9 cellular contexts compared by ENCODE assay signal in the genomic region with DNA sequence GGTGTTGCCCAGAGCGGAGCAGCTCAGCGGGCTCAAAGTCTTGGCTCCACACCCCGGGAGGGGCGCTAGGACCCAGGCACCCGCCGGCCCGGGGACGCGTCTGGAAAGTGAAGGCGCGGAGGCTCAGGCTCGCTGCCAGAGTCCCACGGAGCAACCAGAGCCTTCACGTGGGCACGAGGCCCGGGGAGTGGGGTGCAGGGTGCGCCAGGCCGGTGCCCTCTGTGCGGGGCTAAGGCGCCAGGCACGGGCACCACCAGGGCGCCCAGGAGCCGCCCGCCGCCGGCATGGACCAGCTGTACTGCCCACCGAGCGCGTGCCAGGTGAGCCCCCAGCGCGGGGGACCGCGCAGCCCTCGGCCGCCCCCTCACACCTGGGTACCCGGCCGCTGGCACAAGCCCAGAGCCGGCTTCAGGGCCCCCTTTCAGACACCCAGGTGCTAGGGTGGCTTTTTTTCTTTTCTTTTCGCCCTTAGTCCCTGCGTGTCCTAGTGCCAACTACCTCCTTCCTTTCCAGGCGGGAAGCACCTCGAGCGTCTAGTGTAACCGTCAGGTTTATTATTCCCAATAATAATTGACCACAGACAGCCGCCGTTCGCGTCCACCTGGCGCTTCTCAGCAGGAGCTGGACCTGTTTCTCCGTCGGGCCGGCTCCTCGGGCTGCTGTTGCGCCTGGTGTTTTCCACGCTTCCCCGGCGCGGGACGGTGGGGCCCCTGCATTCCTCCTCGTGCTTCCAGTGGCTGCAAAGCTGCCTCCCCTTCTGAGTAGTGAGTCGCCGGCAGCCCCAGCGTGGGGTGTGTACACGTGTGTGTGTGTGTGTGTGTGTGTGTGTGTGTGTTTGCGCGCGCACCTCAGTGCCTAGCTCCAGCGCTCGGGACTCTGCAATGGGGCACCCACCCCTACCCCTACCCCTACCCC. TPM values are rescaled to one million over a fixed set of nuclear protein-coding genes. Genes with fewer than 3 reads are reported as not detected.
DNase-seq lines count a peak whose midpoint lies in the region; ATAC-seq and TF ChIP-seq lines count a peak whose summit lies in the region.
"Had no signal": no experiment of that assay in that cellular context is flagged by ENCODE, and none has a peak within 500 bp of the region (broad histone marks: within the 10 kb centered on the region; RNA-seq: fewer than 3 reads in every experiment).

No MANE protein-coding gene starts in this region.

- intact Hi-C loops in naive thymus-derived CD4-positive, alpha-beta T cell (cut with micrococcal nuclease) = no loop called here

- TF ChIP-seq CTCF in endodermal cell (conservative IDR thresholded peaks at IDR 0.05) = no peak
- no peak for TF ChIP-seq CTCF in WERI-Rb-1 (IDR thresholded peaks at IDR 0.05; ENCODE audit: low read depth, low read length)

- H3K9me3 Mint-ChIP-seq in endodermal cell = no peaks in the 10 kb centered on the region
- H3K9me3 Mint-ChIP-seq in naive thymus-derived CD4-positive, alpha-beta T cell = peaks cover 0 to 7% (median 2%) of the 10 kb centered on the region in 11 donors

- H3K27me3 Mint-ChIP-seq in endodermal cell (ENCODE audit: insufficient read depth) = peaks cover 57% of the 10 kb centered on the region
- H3K27me3 Mint-ChIP-seq in naive thymus-derived CD4-positive, alpha-beta T cell = peaks cover 34 to 62% (median 52%) of the 10 kb centered on the region in 5 donors

- no peaks in the 10 kb centered on the region for H3K36me3 Mint-ChIP-seq in endodermal cell (ENCODE audit: low read depth)
- H3K36me3 Mint-ChIP-seq in naive thymus-derived CD4-positive, alpha-beta T cell = no peaks in the 10 kb centered on the region

- H3K4me1 ChIP-seq in ACC112 (ENCODE audit: control insufficient read depth, insufficient read depth, low read length, unreplicated experiment) (no peaks in the 10 kb centered on the region), HUES6 (ENCODE audit: control insufficient read depth, insufficient read depth, low read length) (peaks cover 8% of the 10 kb centered on the region; the same call in 1 of the 2 replicates), endodermal cell (ENCODE audit: control insufficient read depth, insufficient read depth, low read length) (no peaks in the 10 kb centered on the region)
- H3K4me1 ChIP-seq in naive thymus-derived CD4-positive, alpha-beta T cell (ENCODE audit: control insufficient read depth in 2 of 2, insufficient read depth in 2 of 2, low read length in 2 of 2) = no peaks in the 10 kb centered on the region

- CTCF ChIA-PET in naive thymus-derived CD4-positive, alpha-beta T cell (lab: Charles Lee) = no interaction called here

- H3K36me3 ChIP-seq in ACC112 (ENCODE audit: insufficient read depth, low read length) (no peaks in the 10 kb centered on the region), HUES6 (ENCODE audit: control insufficient read depth, insufficient read depth, low read length) (no peaks in the 10 kb centered on the region), endodermal cell (ENCODE audit: control insufficient read depth, insufficient read depth, low read length) (no peaks in the 10 kb centered on the region), WERI-Rb-1 (no peaks in the 10 kb centered on the region)
- H3K36me3 ChIP-seq in naive thymus-derived CD4-positive, alpha-beta T cell (ENCODE audit: control insufficient read depth in 2 of 3, insufficient read depth in 3 of 3, low read length in 3 of 3) = no peaks in the 10 kb centered on the region

- H2AFZ ChIP-seq in ACC112 (ENCODE audit: low read length, unreplicated experiment) = peak overlapping the region; percentile 18

- ATAC-seq in naive thymus-derived CD4-positive, alpha-beta T cell = peak; percentile 42
- no peak for ATAC-seq in GM21515 (IDR thresholded peaks at IDR 0.05; ENCODE audit: unreplicated experiment)

- H3K27ac Mint-ChIP-seq in endodermal cell = no peak overlapping the region
- H3K27ac Mint-ChIP-seq in naive thymus-derived CD4-positive, alpha-beta T cell = no peak overlapping the region

- H3K4me1 Mint-ChIP-seq in endodermal cell = peaks cover 9% of the 10 kb centered on the region
- H3K4me1 Mint-ChIP-seq in naive thymus-derived CD4-positive, alpha-beta T cell = peaks cover 0 to 8% (median 0%) of the 10 kb centered on the region in 7 donors

- H3K9ac ChIP-seq in HUES6 (ENCODE audit: low read length) (no peak overlapping the region), endodermal cell (ENCODE audit: extremely low read depth, low read length, poor library complexity, severe bottlenecking) (no peak overlapping the region)

- no peaks in the 10 kb centered on the region for H3K79me2 ChIP-seq in ACC112 (ENCODE audit: control insufficient read depth, insufficient read depth, low read length, unreplicated experiment)

- H3K27me3 ChIP-seq in ACC112 (ENCODE audit: insufficient read depth, low read length) (peaks cover 69% of the 10 kb centered on the region), HUES6 (ENCODE audit: control insufficient read depth, insufficient read depth, low read length) (peaks cover 38% of the 10 kb centered on the region), endodermal cell (ENCODE audit: control insufficient read depth, insufficient read depth, low read length, poor library complexity, severe bottlenecking) (peaks cover 52% of the 10 kb centered on the region), WERI-Rb-1 (ENCODE audit: insufficient read depth, low read depth, severe bottlenecking) (no peaks in the 10 kb centered on the region)
- H3K27me3 ChIP-seq in naive thymus-derived CD4-positive, alpha-beta T cell (ENCODE audit: control insufficient read depth in 2 of 2, insufficient read depth in 2 of 2, low read length in 2 of 2) = peaks cover 5 to 9% of the 10 kb centered on the region in 2 donors

- POLR2A ChIA-PET in naive thymus-derived CD4-positive, alpha-beta T cell (lab: Charles Lee) = no interaction called here

- H3K9me3 ChIP-seq in HUES6 (ENCODE audit: control insufficient read depth, insufficient read depth, low read depth, low read length) (no peaks in the 10 kb centered on the region), endodermal cell (ENCODE audit: control insufficient read depth, low read length) (no peaks in the 10 kb centered on the region), WERI-Rb-1 (ENCODE audit: severe bottlenecking) (no peaks in the 10 kb centered on the region)
- H3K9me3 ChIP-seq in naive thymus-derived CD4-positive, alpha-beta T cell (ENCODE audit: control insufficient read depth in 2 of 3, low read length in 3 of 3) = no peaks in the 10 kb centered on the region

- WGBS in endodermal cell (ENCODE audit: insufficient coverage in 1 of 2, insufficient read length in 1 of 2), 2 experiments = 3 to 4% methylated on average over 23 to 60 of the region's 69 CpGs

- peak overlapping the region; percentile 60 for H3K4me3 Mint-ChIP-seq in endodermal cell
- peak overlapping the region in 6 of 10 donors; percentile 18 to 67 (median 46) for H3K4me3 Mint-ChIP-seq in naive thymus-derived CD4-positive, alpha-beta T cell

- H3K4me3 ChIP-seq in ACC112 (ENCODE audit: low read depth, low read length) (peak overlapping the region; percentile 78), HUES6 (ENCODE audit: low read depth, low read length) (peak overlapping the region; percentile 79), endodermal cell (ENCODE audit: low read length) (peak overlapping the region; percentile 75), WERI-Rb-1 (ENCODE audit: low read depth, low read length) (no peak overlapping the region)
- no peak overlapping the region for H3K4me3 ChIP-seq in naive thymus-derived CD4-positive, alpha-beta T cell (ENCODE audit: low read length)

- peak; percentile 74 for DNase-seq in endodermal cell
- DNase-seq in naive thymus-derived CD4-positive, alpha-beta T cell = no peak
- DNase-seq in WERI-Rb-1 = no peak
- no peak for DNase-seq in activated CD4-positive, alpha-beta T cell treated with anti-CD3 and anti-CD28 coated beads, Interleukin-2, amount 50 U/mL, for 1 hour
- no peak for DNase-seq in dermis blood vessel endothelial cell

- H3K27ac ChIP-seq in ACC112 (ENCODE audit: low read depth, low read length) = no peak overlapping the region
- H3K27ac ChIP-seq in HUES6 (ENCODE audit: low read depth, low read length) = no peak overlapping the region
- H3K27ac ChIP-seq in endodermal cell (ENCODE audit: low read depth, low read length) = no peak overlapping the region
- H3K27ac ChIP-seq in naive thymus-derived CD4-positive, alpha-beta T cell (ENCODE audit: low read depth, low read length) = no peak overlapping the region
- H3K27ac ChIP-seq in WERI-Rb-1 = no peak overlapping the region

RNA-seq across cellular contexts. Expression of a gene that starts 30.1 kb away (rescaled TPM):
- total RNA-seq in endodermal cell = under 1 TPM; 0.20 to 0.51 TPM
- 0.68 TPM for polyA plus RNA-seq in endodermal cell (2013, experiment 1 of 2)
- 0.50 TPM for polyA plus RNA-seq in endodermal cell (2013, experiment 2 of 2)
- 1 to 10 TPM in 1 of 5 experiments, not detected in 4; 1.2 TPM for total RNA-seq in naive thymus-derived CD4-positive, alpha-beta T cell
- polyA plus RNA-seq in naive thymus-derived CD4-positive, alpha-beta T cell = under 1 TPM in 1 of 2 donors, not detected in 1; 0.02 TPM
- under 0.01 TPM in 2 replicates for total RNA-seq in dermis blood vessel endothelial cell
- total RNA-seq: pulmonary artery endothelial cell had no signal

Comparison
In these comparisons a context has a peak if more than half of its experiments do, and no peak if none do; other contexts are left out.
1. H3K4me3 ChIP-seq: peak in ACC112 (single experiment), HUES6 (single experiment) and endodermal cell (single experiment); none in naive thymus-derived CD4-positive, alpha-beta T cell (single experiment) and WERI-Rb-1 (single experiment).